8 cellular contexts compared by ENCODE assay signal in genomic region chr11:60970369-60970774, GRCh38. TPM values are rescaled to one million over a fixed set of nuclear protein-coding genes. Genes with fewer than 3 reads are reported as not detected.
DNase-seq lines count a peak whose midpoint lies in the region; ATAC-seq and TF ChIP-seq lines count a peak whose summit lies in the region.

No MANE protein-coding gene starts in this region.

- H3K27me3 ChIP-seq in dorsolateral prefrontal cortex = no peaks in the 10 kb centered on the region

- peak; percentile 97 for TF ChIP-seq CTCF in NB4 (IDR thresholded peaks at IDR 0.05; ENCODE audit: low read depth, low read length)
- peak; percentile 39 to 89 (median 79) for TF ChIP-seq CTCF in dorsolateral prefrontal cortex (IDR thresholded peaks at IDR 0.05 in 54 of 56, conservative IDR thresholded peaks at IDR 0.05 in 2 of 56; ENCODE audit: low read depth in 1 of 56, partially characterized antibody in 56 of 56)

- H3K4me3 ChIP-seq in NB4 (ENCODE audit: low read depth, low read length) = no peak overlapping the region
- no peak overlapping the region for H3K4me3 ChIP-seq in dorsolateral prefrontal cortex

- intact Hi-C loops in dorsolateral prefrontal cortex (cut with DNase I) = no loop called here

- ATAC-seq in stimulated activated naive CD8-positive, alpha-beta T cell treated with anti-CD3 and anti-CD28 coated beads, Interleukin-15, Interleukin-2, amounts not matched to agents 100 U/mL and 50 U/mL, for 24 hours = peak; percentile 57
- no peak for ATAC-seq in GM19452 (IDR thresholded peaks at IDR 0.05; ENCODE audit: unreplicated experiment)

- TF ChIP-seq POLR2A in NB4 (IDR thresholded peaks at IDR 0.05; ENCODE audit: extremely low read depth, insufficient read length) = no peak

- no peak overlapping the region for H3K27ac ChIP-seq in dorsolateral prefrontal cortex

- DNase-seq in NCI-H2227 (lab: John Stamatoyannopoulos, UW; ENCODE audit: unreplicated experiment) = peak; percentile 19
- no peak for DNase-seq in NCI-H2227 treated with DMSO at 0.1 percent for 48 hours (lab: John Stamatoyannopoulos, UW)
- DNase-seq in NB4 (ENCODE audit: low read depth) = peak; percentile 64
- peak; percentile 82 for DNase-seq in activated CD4-positive, alpha-beta T cell treated with anti-CD3 and anti-CD28 coated beads, Interleukin-2, amount 50 U/mL, for 1 hour
- peak in 4 of 10 donors; percentile 18 to 64 (median 44) for DNase-seq in dorsolateral prefrontal cortex
- DNase-seq in myocyte (ENCODE audit: low read depth) = peak; percentile 50
- DNase-seq in stimulated activated naive CD8-positive, alpha-beta T cell treated with anti-CD3 and anti-CD28 coated beads, Interleukin-15, Interleukin-2, amounts not matched to agents 100 U/mL and 50 U/mL, for 24 hours = peak; percentile 87

RNA-seq across cellular contexts. Expression of gene CD6, which starts 1.1 kb away (rescaled TPM):
- total RNA-seq in dorsolateral prefrontal cortex = 1 to 10 TPM in 89 of 120 experiments, under 1 TPM in 31; 0.26 to 5.3 (median 1.7) TPM
- 0.08 TPM in 1 of 2 replicates, not detected in the other for total RNA-seq in myocyte
- polyA plus RNA-seq in myocyte (2012) = not detected

RNA-seq across cellular contexts. Expression of gene SLC15A3, which starts 18.4 kb away (rescaled TPM):
- total RNA-seq in dorsolateral prefrontal cortex = 10 to 100 TPM in 57 of 120 experiments, 1 to 10 TPM in 63; 3.9 to 21.8 (median 9.7) TPM
- total RNA-seq in myocyte = 9.4 and 17.0 TPM in 2 replicates
- polyA plus RNA-seq in myocyte (2012) = 20.4 TPM

RNA-seq across cellular contexts. Expression of gene TMEM132A, which starts 46.1 kb away (rescaled TPM):
- 100 to 1,000 TPM in 119 of 120 experiments, 10 to 100 TPM in 1; 98.1 to 297 (median 159) TPM for total RNA-seq in dorsolateral prefrontal cortex
- 76.1 and 94.4 TPM in 2 replicates for total RNA-seq in myocyte
- 115 TPM for polyA plus RNA-seq in myocyte (2012)

RNA-seq across cellular contexts. Expression of gene TMEM109, which starts 56.4 kb away (rescaled TPM):
- total RNA-seq in dorsolateral prefrontal cortex = 10 to 100 TPM; 30.8 to 53.0 (median 40.0) TPM
- 91.8 and 108 TPM in 2 replicates for total RNA-seq in myocyte
- polyA plus RNA-seq in myocyte (2012) = 110 TPM
